ENCODE assay signal across 13 cellular contexts in the genomic region with DNA sequence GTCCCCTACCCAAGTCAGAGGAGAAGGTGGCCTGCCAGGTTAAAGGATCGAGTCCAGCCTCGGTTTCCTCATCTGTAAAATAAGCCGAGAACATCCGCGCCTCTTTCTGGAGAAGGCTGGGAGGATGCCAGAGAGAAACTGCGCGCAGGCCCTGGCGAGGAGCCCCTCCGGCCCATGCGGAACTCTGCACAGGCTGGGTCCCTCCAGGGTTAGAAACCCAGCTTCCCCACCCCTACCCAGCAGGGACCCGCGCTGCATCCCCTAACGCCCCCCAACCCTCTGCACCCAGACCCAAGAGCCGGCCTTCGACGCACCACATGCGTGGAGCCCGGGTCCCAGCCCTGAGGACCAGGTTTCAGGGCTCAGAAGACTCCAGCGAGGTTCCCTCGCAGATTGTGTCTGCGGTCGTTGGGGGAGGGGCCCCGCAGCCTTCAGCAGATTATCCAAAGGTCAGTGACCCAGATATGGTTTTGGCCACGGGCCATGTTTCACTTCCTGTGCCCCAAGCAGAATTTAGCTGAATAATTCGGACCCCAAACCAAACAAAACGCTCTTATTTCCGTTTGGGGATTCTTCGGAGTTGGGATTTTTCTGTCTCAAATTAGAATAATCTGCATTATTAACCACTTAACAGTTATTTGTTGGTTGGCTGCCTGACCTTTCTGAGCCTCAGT.
DNase-seq lines count a peak whose midpoint lies in the region; ATAC-seq, FAIRE-seq and TF ChIP-seq lines count a peak whose summit lies in the region.
"Had no signal": no experiment of that assay in that cellular context is flagged by ENCODE, and none has a peak within 500 bp of the region (broad histone marks: within the 10 kb centered on the region; RNA-seq: fewer than 3 reads in every experiment).

No MANE protein-coding gene starts in this region.

- intact Hi-C loops in activated B cell treated with CpG ODN at 0.5 μM for 24 hours (cut with micrococcal nuclease) = loop anchor here (5.0 to 10.0 kb wide), 3 partner anchors 167 to 950 kb away; a partner anchor contains a TSS
- intact Hi-C loops in right lobe of liver (cut with DNase I) = no loop called here
- intact Hi-C loops in tibial artery (cut with DNase I; ENCODE audit: low total_unique reads) = no loop called here

- ATAC-seq in GM23338 (no peak), activated B cell treated with CpG ODN at 0.5 μM for 24 hours (ENCODE audit: low read depth) (no peak), right lobe of liver (peak; percentile 13 to 54 (median 37)), GM19467 (IDR thresholded peaks at IDR 0.05; ENCODE audit: unreplicated experiment) (no peak), HG02610 (IDR thresholded peaks at IDR 0.05; ENCODE audit: unreplicated experiment) (no peak)

- H3K36me3 ChIP-seq in BLaER1 = no peaks in the 10 kb centered on the region
- no peaks in the 10 kb centered on the region; the same call in 1 of the 2 replicates for H3K36me3 ChIP-seq in GM23338 (ENCODE audit: insufficient read depth)
- H3K36me3 ChIP-seq in right lobe of liver = no peaks in the 10 kb centered on the region
- no peaks in the 10 kb centered on the region for H3K36me3 ChIP-seq in tibial artery

- H3K27ac Mint-ChIP-seq in GM23338 (no peak overlapping the region), activated B cell treated with CpG ODN at 0.5 μM for 24 hours (no peak overlapping the region)
- H3K27ac Mint-ChIP-seq: activated T-helper 2 cell treated with anti-CD3 and anti-CD28 coated beads, Interferon-gamma antibody, Interleukin-2, Interleukin-4, amounts not matched to agents 10 μg/mL and 5 μg/mL and 100 μg/mL, durations not matched to agents 14 hours and 24 hours and 36 hours had no signal

- peak; percentile 63 for DNase-seq in GM23338 (ENCODE audit: low spot score)
- DNase-seq in activated B cell treated with CpG ODN at 0.5 μM for 24 hours = no peak
- DNase-seq in right lobe of liver = peak in 2 of 3 donors; percentile 59 to 72
- DNase-seq in frontal cortex (ENCODE audit: low spot score in 2 of 2) = no peak
- DNase-seq in tibial artery = no peak
- DNase-seq: COR-L47; effector memory CD4-positive, alpha-beta T cell had no signal

- TF ChIP-seq POLR2A in right lobe of liver (IDR thresholded peaks at IDR 0.05) = no peak

- H3K79me2 ChIP-seq in GM23338 (replicated peaks; ENCODE audit: insufficient read depth) = no peaks in the 10 kb centered on the region

- no peak overlapping the region for H3K4me3 ChIP-seq in BLaER1
- H3K4me3 ChIP-seq in GM23338 = peak overlapping the region; percentile 56
- no peak overlapping the region for H3K4me3 ChIP-seq in right lobe of liver
- no peak overlapping the region for H3K4me3 ChIP-seq in tibial artery
- H3K4me3 ChIP-seq: SK-N-MC had no signal

- no peak overlapping the region for H2AFZ ChIP-seq in GM23338

- peaks cover 36% of the 10 kb centered on the region for H3K4me1 ChIP-seq in BLaER1
- peaks cover 44% of the 10 kb centered on the region for H3K4me1 ChIP-seq in GM23338 (ENCODE audit: insufficient read depth)
- H3K4me1 ChIP-seq in right lobe of liver = peaks cover 0 to 37% (median 10%) of the 10 kb centered on the region in 4 donors
- H3K4me1 ChIP-seq in tibial artery = peaks cover 5 to 59% (median 52%) of the 10 kb centered on the region in 4 donors

- H3K4me3 Mint-ChIP-seq in GM23338 = peak overlapping the region; percentile 64
- peak overlapping the region; percentile 57 for H3K4me3 Mint-ChIP-seq in activated B cell treated with CpG ODN at 0.5 μM for 24 hours

- H4K20me1 ChIP-seq in BLaER1 = peaks cover 70% of the 10 kb centered on the region
- peaks cover 11% of the 10 kb centered on the region for H4K20me1 ChIP-seq in GM23338 (replicated peaks; ENCODE audit: insufficient read depth)

- no peak for TF ChIP-seq CTCF in GM23338 (conservative IDR thresholded peaks at IDR 0.05; ENCODE audit: low read depth in 2 of 2)
- no peak for TF ChIP-seq CTCF in activated B cell treated with CpG ODN at 0.5 μM for 24 hours (IDR thresholded peaks at IDR 0.05)
- no peak for TF ChIP-seq CTCF in right lobe of liver (IDR thresholded peaks at IDR 0.05)
- TF ChIP-seq CTCF in tibial artery (IDR thresholded peaks at IDR 0.05) = no peak

- peak overlapping the region; percentile 26 for H3K4me2 ChIP-seq in BLaER1
- peak overlapping the region; percentile 78 for H3K4me2 ChIP-seq in GM23338

- H3K27ac ChIP-seq in BLaER1 = no peak overlapping the region
- no peak overlapping the region for H3K27ac ChIP-seq in GM23338 (ENCODE audit: low read depth)
- no peak overlapping the region for H3K27ac ChIP-seq in right lobe of liver
- no peak overlapping the region for H3K27ac ChIP-seq in tibial artery
- H3K27ac ChIP-seq: HL-60, SK-N-MC had no signal

- H3F3A ChIP-seq in GM23338 (replicated peaks; ENCODE audit: low read depth) = peaks cover 51% of the 10 kb centered on the region

- H3K27me3 ChIP-seq in BLaER1 (peaks cover 88% of the 10 kb centered on the region), GM23338 (ENCODE audit: insufficient read depth) (peaks cover 90% of the 10 kb centered on the region), right lobe of liver (peaks cover 8 to 56% of the 10 kb centered on the region in 2 donors), tibial artery (peaks cover 27 to 93% of the 10 kb centered on the region in 2 donors)

- H3K27me3 Mint-ChIP-seq in GM23338 (ENCODE audit: insufficient read depth, low read depth, poor library complexity) (peaks cover 92% of the 10 kb centered on the region), activated B cell treated with CpG ODN at 0.5 μM for 24 hours (peaks cover 54% of the 10 kb centered on the region)

- peaks cover 46% of the 10 kb centered on the region for H3K4me1 Mint-ChIP-seq in GM23338
- peaks cover 44% of the 10 kb centered on the region for H3K4me1 Mint-ChIP-seq in activated B cell treated with CpG ODN at 0.5 μM for 24 hours

- H3K9me3 ChIP-seq in BLaER1 = no peaks in the 10 kb centered on the region
- H3K9me3 ChIP-seq in right lobe of liver = no peaks in the 10 kb centered on the region
- no peaks in the 10 kb centered on the region for H3K9me3 ChIP-seq in tibial artery

- H3K36me3 Mint-ChIP-seq in GM23338 (ENCODE audit: low read depth) (no peaks in the 10 kb centered on the region; the same call in 2 of the 3 replicates), activated B cell treated with CpG ODN at 0.5 μM for 24 hours (ENCODE audit: low read depth) (no peaks in the 10 kb centered on the region)

- no peak overlapping the region for H3K9ac ChIP-seq in BLaER1

- WGBS in right lobe of liver (ENCODE audit: insufficient coverage, low coverage, low lambda C conversion rate, missing lambda C conversion rate) = 4% methylated on average over 18 of the region's 28 CpGs

- no peak for FAIRE-seq in frontal cortex (lab: Jason Lieb, UNC)

- CTCF ChIA-PET in activated B cell treated with CpG ODN at 0.5 μM for 24 hours (lab: Charles Lee) = no interaction called here

- POLR2A ChIA-PET in activated B cell treated with CpG ODN at 0.5 μM for 24 hours (lab: Charles Lee) = no interaction called here

- no peaks in the 10 kb centered on the region for H3K9me2 ChIP-seq in GM23338 (ENCODE audit: insufficient read depth)

- H3K9me3 Mint-ChIP-seq in GM23338 (peaks cover 5% of the 10 kb centered on the region; the same call in 2 of the 3 replicates), activated B cell treated with CpG ODN at 0.5 μM for 24 hours (no peaks in the 10 kb centered on the region)
- H3K9me3 Mint-ChIP-seq: activated T-helper 2 cell treated with anti-CD3 and anti-CD28 coated beads, Interferon-gamma antibody, Interleukin-2, Interleukin-4, amounts not matched to agents 10 μg/mL and 5 μg/mL and 100 μg/mL, durations not matched to agents 14 hours and 24 hours and 36 hours had no signal

TF ChIP-seq in GM23338, 12 proteins besides CTCF, POLR2A, EP300 and RAD21:
- TF ChIP-seq EZH2phosphoT487 (IDR thresholded peaks at IDR 0.05; ENCODE audit: unreplicated experiment) = peak; percentile 42
- peak; percentile 75 for TF ChIP-seq EZH2 (IDR thresholded peaks at IDR 0.05; ENCODE audit: low read depth, unreplicated experiment)
- no peak for TF ChIP-seq STAT1 (IDR thresholded peaks at IDR 0.05; ENCODE audit: unreplicated experiment)

Comparison
In these comparisons a context has a peak if more than half of its experiments do, and no peak if none do; other contexts are left out.
1. ATAC-seq: peak in right lobe of liver (4 of 4); none in GM23338 (single experiment), activated B cell treated with CpG ODN at 0.5 μM for 24 hours (single experiment), GM19467 (single experiment) and HG02610 (single experiment).
2. DNase-seq: peak in GM23338 (single experiment) and right lobe of liver (2 of 3); none in activated B cell treated with CpG ODN at 0.5 μM for 24 hours (single experiment), frontal cortex (0 of 2) and tibial artery (0 of 2).